Comparison of ENCODE assay signal across 11 cellular contexts in genomic region chr2:9256570-9257043, GRCh38. TPM values are rescaled to one million over a fixed set of nuclear protein-coding genes. Genes with fewer than 3 reads are reported as not detected.
DNase-seq lines count a peak whose midpoint lies in the region; ATAC-seq and TF ChIP-seq lines count a peak whose summit lies in the region.
"Had no signal": no experiment of that assay in that cellular context is flagged by ENCODE, and none has a peak within 500 bp of the region (broad histone marks: within the 10 kb centered on the region; RNA-seq: fewer than 3 reads in every experiment).

No MANE protein-coding gene starts in this region.

- TF ChIP-seq CTCF in fibroblast of mammary gland (conservative IDR thresholded peaks at IDR 0.05; ENCODE audit: control insufficient read depth, insufficient read depth, low read depth, low read length): no peak
- TF ChIP-seq CTCF in sigmoid colon (IDR thresholded peaks at IDR 0.05): no peak
- no peak for TF ChIP-seq CTCF in omental fat pad (IDR thresholded peaks at IDR 0.05)

- H3K4me3 Mint-ChIP-seq in T-cell: no peak overlapping the region
- H3K4me3 Mint-ChIP-seq: activated T-cell treated with anti-CD3 and anti-CD28 coated beads, Interleukin-2, amount 50 U/mL, for 24 hours; T-helper 17 cell had no signal

- H3K4me3 ChIP-seq in SJCRH30: no peak overlapping the region
- H3K4me3 ChIP-seq in fibroblast of mammary gland (ENCODE audit: control insufficient read depth, low read depth, low read length): no peak overlapping the region
- no peak overlapping the region for H3K4me3 ChIP-seq in sigmoid colon

- H3K9me3 ChIP-seq in SJCRH30 (replicated peaks) (no peaks in the 10 kb centered on the region), sigmoid colon (no peaks in the 10 kb centered on the region)

- CTCF ChIA-PET in T-cell (lab: Charles Lee): no interaction called here

- no peak for TF ChIP-seq POLR2A in sigmoid colon (IDR thresholded peaks at IDR 0.05)

- H3K4me1 ChIP-seq in SJCRH30: peaks cover 22% of the 10 kb centered on the region
- peaks cover 0 to 66% (median 57%) of the 10 kb centered on the region in 4 donors for H3K4me1 ChIP-seq in sigmoid colon
- H3K4me1 ChIP-seq: parathyroid adenoma had no signal

- no peaks in the 10 kb centered on the region for H3K36me3 Mint-ChIP-seq in T-cell

- H3K9me3 Mint-ChIP-seq in T-cell: no peaks in the 10 kb centered on the region
- H3K9me3 Mint-ChIP-seq: activated T-cell treated with anti-CD3 and anti-CD28 coated beads, Interleukin-2, amount 50 U/mL, for 24 hours had no signal

- H3K36me3 ChIP-seq in SJCRH30 (peaks cover 2% of the 10 kb centered on the region; the same call in 1 of the 2 replicates), sigmoid colon (no peaks in the 10 kb centered on the region)

- no peaks in the 10 kb centered on the region for H3K27me3 ChIP-seq in SJCRH30
- H3K27me3 ChIP-seq in sigmoid colon: no peaks in the 10 kb centered on the region

- H3K27ac ChIP-seq in SJCRH30: no peak overlapping the region
- peak overlapping the region in 3 of 4 donors; percentile 3 to 82 (median 77) for H3K27ac ChIP-seq in sigmoid colon
- H3K27ac ChIP-seq: parathyroid adenoma had no signal

- TF ChIP-seq EP300 in sigmoid colon (IDR thresholded peaks at IDR 0.05): no peak

- peak; percentile 74 for DNase-seq in GM03348 (ENCODE audit: low spot score)
- DNase-seq in SJCRH30: peak; percentile 35 to 51
- DNase-seq in fibroblast of mammary gland (ENCODE audit: low read depth): peak; percentile 63
- no peak for DNase-seq in sigmoid colon
- DNase-seq in T-cell: no peak
- DNase-seq in omental fat pad (ENCODE audit: low spot score): no peak
- DNase-seq: activated T-cell treated with anti-CD3 and anti-CD28 coated beads, Interleukin-2, amount 50 U/mL, for 24 hours; NCI-H510A treated with DMSO at 0.1 percent for 48 hours; T-helper 17 cell had no signal

- peaks cover 0 to under 1% of the 10 kb centered on the region in 2 donors for H3K27me3 Mint-ChIP-seq in T-cell

- intact Hi-C loops in sigmoid colon (cut with DNase I): no loop called here

- POLR2A ChIA-PET in T-cell (lab: Charles Lee): no interaction called here

- H3K4me1 Mint-ChIP-seq in T-cell: no peaks in the 10 kb centered on the region

- H3K27ac Mint-ChIP-seq in T-cell: no peak overlapping the region
- H3K27ac Mint-ChIP-seq: activated T-cell treated with anti-CD3 and anti-CD28 coated beads, Interleukin-2, amount 50 U/mL, for 24 hours; T-helper 17 cell had no signal

- WGBS in sigmoid colon, 2 donors: 44 to 50% methylated on average over 2 of the region's 2 CpGs

- ATAC-seq in GM18868 (IDR thresholded peaks at IDR 0.05; ENCODE audit: unreplicated experiment) (no peak), T-cell (replicated peaks in 1 of 4) (no peak), omental fat pad (ENCODE audit: low FRiP score) (no peak)
- ATAC-seq: T-helper 17 cell had no signal

RNA-seq across cellular contexts. Expression of gene ASAP2, which starts 50.0 kb away (rescaled TPM):
- 27.8 and 32.6 TPM in 2 replicates for total RNA-seq in SJCRH30 (2014; rRNA removed; shearing (Covaris generic))
- 10 to 100 TPM; 22.1 to 56.5 (median 26.5) TPM for total RNA-seq in sigmoid colon
- polyA plus RNA-seq in sigmoid colon: 10 to 100 TPM; 15.1 to 31.7 (median 25.8) TPM
- total RNA-seq in T-cell: under 1 TPM in 4 of 5 donors, not detected in 1; 0.10 to 0.38 (median 0.27) TPM
- total RNA-seq in omental fat pad: 10 to 100 TPM; 16.8 to 57.4 (median 22.8) TPM

Comparison
In these comparisons a context has a peak if more than half of its experiments do, and no peak if none do; other contexts are left out.
1. DNase-seq: peak in GM03348 (single experiment), SJCRH30 (2 of 2) and fibroblast of mammary gland (single experiment); none in sigmoid colon (single experiment), T-cell (0 of 34) and omental fat pad (single experiment).
2. RNA of gene ASAP2, which starts 50.0 kb away (total RNA-seq): 27.8 to 32.6 TPM in SJCRH30, 22.1 to 56.5 TPM in sigmoid colon and 16.8 to 57.4 TPM in omental fat pad; 0.10 to 0.38 TPM in T-cell; every median in the first group is over 10 times any median in the second.